ENCODE assay signal across 8 cellular contexts in genomic region chr2:68031546-68032160, GRCh38. TPM values are rescaled to one million over a fixed set of nuclear protein-coding genes. Genes with fewer than 3 reads are reported as not detected.
A peak's percentile ranks its signal among the peaks of the same experiment; 100 is the strongest.
DNase-seq lines count a peak whose midpoint lies in the region; ATAC-seq and TF ChIP-seq lines count a peak whose summit lies in the region.

No MANE protein-coding gene starts in this region.

- peak; percentile 79 for ATAC-seq in GM21423 (IDR thresholded peaks at IDR 0.05; ENCODE audit: unreplicated experiment)

- no peak overlapping the region for H3K4me3 Mint-ChIP-seq in endodermal cell

- H3K4me2 ChIP-seq in KMS-11 (no peak overlapping the region; the same call in 1 of the 2 replicates), neural cell (ENCODE audit: low read length) (no peak overlapping the region)

- peak overlapping the region; percentile 9; the same call in 1 of the 2 replicates for H3K27ac ChIP-seq in KMS-11
- H3K27ac ChIP-seq in endodermal cell (ENCODE audit: low read depth, low read length) = no peak overlapping the region
- H3K27ac ChIP-seq in neural cell (ENCODE audit: low read length) = peak overlapping the region; percentile 20

- no peaks in the 10 kb centered on the region for H3F3A ChIP-seq in neural cell (ENCODE audit: insufficient read depth, low read length, poor library complexity, severe bottlenecking)

- H3K27ac Mint-ChIP-seq in endodermal cell = no peak overlapping the region

- no peaks in the 10 kb centered on the region for H3K36me3 ChIP-seq in KMS-11 (ENCODE audit: insufficient read depth)
- no peaks in the 10 kb centered on the region for H3K36me3 ChIP-seq in endodermal cell (ENCODE audit: control insufficient read depth, insufficient read depth, low read length)
- no peaks in the 10 kb centered on the region for H3K36me3 ChIP-seq in neural cell (ENCODE audit: insufficient read depth, low read length)
- no peaks in the 10 kb centered on the region for H3K36me3 ChIP-seq in MG63

- no peaks in the 10 kb centered on the region for H3K9me2 ChIP-seq in neural cell (ENCODE audit: insufficient read depth, low read length)

- H3K27me3 ChIP-seq in KMS-11 (ENCODE audit: insufficient read depth, low read depth) (no peaks in the 10 kb centered on the region), endodermal cell (ENCODE audit: control insufficient read depth, insufficient read depth, low read length, poor library complexity, severe bottlenecking) (no peaks in the 10 kb centered on the region), neural cell (ENCODE audit: insufficient read depth, low read depth, low read length) (no peaks in the 10 kb centered on the region), MG63 (no peaks in the 10 kb centered on the region)

- H3K79me2 ChIP-seq in KMS-11 (ENCODE audit: insufficient read depth, low read depth) (no peaks in the 10 kb centered on the region), neural cell (replicated peaks; ENCODE audit: insufficient read depth, low read length) (no peaks in the 10 kb centered on the region)

- H3K4me3 ChIP-seq in KMS-11 (IDR thresholded peaks at IDR 0.05; ENCODE audit: insufficient read depth, low read depth, low read length) (no peak overlapping the region), endodermal cell (ENCODE audit: low read length) (no peak overlapping the region), neural cell (ENCODE audit: low read length) (no peak overlapping the region), MG63 (no peak overlapping the region)

- H4K20me1 ChIP-seq in KMS-11 (ENCODE audit: insufficient read depth) (no peaks in the 10 kb centered on the region), neural cell (ENCODE audit: insufficient read depth) (no peaks in the 10 kb centered on the region)

- TF ChIP-seq EP300 in neural cell (conservative IDR thresholded peaks at IDR 0.05; ENCODE audit: poor library complexity, severe bottlenecking) = no peak

- no peaks in the 10 kb centered on the region for H3K27me3 Mint-ChIP-seq in endodermal cell (ENCODE audit: insufficient read depth)

- no peaks in the 10 kb centered on the region for H3K4me1 Mint-ChIP-seq in endodermal cell

- H3K9me3 Mint-ChIP-seq in endodermal cell = no peaks in the 10 kb centered on the region

- WGBS in endodermal cell (ENCODE audit: insufficient coverage in 1 of 2, insufficient read length in 1 of 2), 2 experiments = 51 to 100% methylated on average over 1 to 2 of the region's 2 CpGs

- no peaks in the 10 kb centered on the region for H3K36me3 Mint-ChIP-seq in endodermal cell (ENCODE audit: low read depth)

- TF ChIP-seq CTCF in KMS-11 (conservative IDR thresholded peaks at IDR 0.05; ENCODE audit: low read depth, low read length) (peak; percentile 89), endodermal cell (conservative IDR thresholded peaks at IDR 0.05) (peak; percentile 88), neural cell (IDR thresholded peaks at IDR 0.05; ENCODE audit: poor library complexity, severe bottlenecking) (peak; percentile 94)

- no peaks in the 10 kb centered on the region for H3K9me3 ChIP-seq in endodermal cell (ENCODE audit: control insufficient read depth, low read length)
- no peaks in the 10 kb centered on the region for H3K9me3 ChIP-seq in neural cell (ENCODE audit: low read length)
- no peaks in the 10 kb centered on the region for H3K9me3 ChIP-seq in MG63

- peak; percentile 30 for DNase-seq in DMS79 (lab: John Stamatoyannopoulos, UW)
- DNase-seq in OCI-M1 (lab: John Stamatoyannopoulos, UW) = peak; percentile 78
- no peak for DNase-seq in endodermal cell
- DNase-seq in T1000 (lab: John Stamatoyannopoulos, UW) = no peak
- DNase-seq in MG63 = no peak

- H3K9ac ChIP-seq in KMS-11 (no peak overlapping the region), endodermal cell (ENCODE audit: extremely low read depth, low read length, poor library complexity, severe bottlenecking) (no peak overlapping the region), neural cell (ENCODE audit: low read length) (no peak overlapping the region)

- H3K4me1 ChIP-seq in KMS-11 (ENCODE audit: low read depth, poor library complexity, severe bottlenecking) = peaks cover 6% of the 10 kb centered on the region
- H3K4me1 ChIP-seq in endodermal cell (ENCODE audit: control insufficient read depth, insufficient read depth, low read length) = no peaks in the 10 kb centered on the region

- no peak overlapping the region for H2AFZ ChIP-seq in KMS-11 (ENCODE audit: low read depth)
- no peak overlapping the region for H2AFZ ChIP-seq in neural cell (ENCODE audit: low read depth, low read length)

- TF ChIP-seq RAD21 in neural cell (conservative IDR thresholded peaks at IDR 0.05) = peak; percentile 97

TF ChIP-seq in neural cell, 6 proteins besides CTCF, POLR2A, EP300 and RAD21:
- peak; percentile 94 for TF ChIP-seq SMC3 (conservative IDR thresholded peaks at IDR 0.05; ENCODE audit: poor library complexity)
- TF ChIP-seq MXI1 (conservative IDR thresholded peaks at IDR 0.05; ENCODE audit: poor library complexity, severe bottlenecking) = no peak
- TF ChIP-seq EZH2 (IDR thresholded peaks at IDR 0.05; ENCODE audit: borderline replicate concordance, insufficient read depth, low read length, poor library complexity, severe bottlenecking) = no peak

RNA-seq across cellular contexts. Expression of gene C1D, which starts 31.2 kb away (rescaled TPM):
- total RNA-seq in endodermal cell = 10 to 100 TPM; 20.7 to 25.4 TPM
- 35.9 TPM for polyA plus RNA-seq in endodermal cell (2013, experiment 1 of 2)
- 35.9 TPM for polyA plus RNA-seq in endodermal cell (2013, experiment 2 of 2)
- 35.4 and 53.0 TPM in 2 replicates for polyA plus RNA-seq in neural cell
- 26.5 and 31.0 TPM in 2 replicates for polyA minus RNA-seq in neural cell
- total RNA-seq in MG63 (2014; rRNA removed; shearing (Covaris generic); ENCODE audit: low replicate concordance) = 50.1 and 52.2 TPM in 2 replicates

Comparison
In these comparisons a context has a peak if more than half of its experiments do, and no peak if none do; other contexts are left out.
1. DNase-seq: peak in DMS79 (single experiment) and OCI-M1 (single experiment); none in endodermal cell (single experiment), T1000 (single experiment) and MG63 (single experiment).
2. Peak in every context shown above with its lines, with median percentiles within 50 percentile points of each other: CTCF ChIP-seq.